Comparison of ENCODE assay signal across 9 cellular contexts in genomic region chr9:98087420-98088354, GRCh38. TPM values are rescaled to one million over a fixed set of nuclear protein-coding genes. Genes with fewer than 3 reads are reported as not detected.
DNase-seq lines count a peak whose midpoint lies in the region; ATAC-seq and TF ChIP-seq lines count a peak whose summit lies in the region.
"Had no signal": no experiment of that assay in that cellular context is flagged by ENCODE, and none has a peak within 500 bp of the region (broad histone marks: within the 10 kb centered on the region; RNA-seq: fewer than 3 reads in every experiment).

No MANE protein-coding gene starts in this region.

- ATAC-seq in WTC11: peak; percentile 70
- peak; percentile 96 for ATAC-seq in foreskin keratinocyte
- no peak for ATAC-seq in HG03457 (IDR thresholded peaks at IDR 0.05; ENCODE audit: unreplicated experiment)
- ATAC-seq in GM21423 (IDR thresholded peaks at IDR 0.05; ENCODE audit: unreplicated experiment): no peak
- no peak for ATAC-seq in HG02763 (IDR thresholded peaks at IDR 0.05; ENCODE audit: unreplicated experiment)

- no peaks in the 10 kb centered on the region for H3K4me1 ChIP-seq in foreskin keratinocyte
- no peaks in the 10 kb centered on the region for H3K4me1 ChIP-seq in rectal smooth muscle tissue (ENCODE audit: control insufficient read depth, insufficient read depth, low read length)

- no peaks in the 10 kb centered on the region for H3K36me3 ChIP-seq in rectal smooth muscle tissue (ENCODE audit: control insufficient read depth, insufficient read depth, low read length)

- peak overlapping the region; percentile 32 for H3K4me3 ChIP-seq in rectal smooth muscle tissue (ENCODE audit: low read length)

- peaks cover 7% of the 10 kb centered on the region; the same call in 1 of the 2 replicates for H3K9me3 Mint-ChIP-seq in WTC11
- H3K9me3 Mint-ChIP-seq in activated T-helper 2 cell treated with anti-CD3 and anti-CD28 coated beads, Interferon-gamma antibody, Interleukin-2, Interleukin-4, amounts not matched to agents 10 μg/mL and 5 μg/mL and 100 μg/mL, durations not matched to agents 14 hours and 24 hours and 36 hours: no peaks in the 10 kb centered on the region
- H3K9me3 Mint-ChIP-seq: nephron had no signal

- H3K4me3 Mint-ChIP-seq in WTC11: peak overlapping the region; percentile 41
- no peak overlapping the region for H3K4me3 Mint-ChIP-seq in activated T-helper 2 cell treated with anti-CD3 and anti-CD28 coated beads, Interferon-gamma antibody, Interleukin-2, Interleukin-4, amounts not matched to agents 10 μg/mL and 5 μg/mL and 100 μg/mL, durations not matched to agents 14 hours and 24 hours and 36 hours (ENCODE audit: low read depth)

- DNase-seq in COLO668 (lab: John Stamatoyannopoulos, UW; ENCODE audit: unreplicated experiment) (peak; percentile 37), WTC11 (ENCODE audit: low spot score) (peak; percentile 72), foreskin keratinocyte (peak; percentile 65 to 71)
- DNase-seq in activated T-helper 2 cell treated with anti-CD3 and anti-CD28 coated beads, Interferon-gamma antibody, Interleukin-2, Interleukin-4, amounts not matched to agents 10 μg/mL and 5 μg/mL and 100 μg/mL, durations not matched to agents 14 hours and 24 hours and 36 hours (ENCODE audit: low spot score): no peak

- CTCF ChIA-PET in WTC11 (lab: Charles Lee): interaction anchor here (1.9 to 2.1 kb wide), 2 partner anchors 31 to 169 kb away, joined by 6 read pairs; partner anchors contain the start of gene TRIM14

- intact Hi-C loops in activated T-helper 2 cell treated with anti-CD3 and anti-CD28 coated beads, Interferon-gamma antibody, Interleukin-2, Interleukin-4, amounts not matched to agents 10 μg/mL and 5 μg/mL and 100 μg/mL, durations not matched to agents 14 hours and 24 hours and 36 hours (cut with micrococcal nuclease): no loop called here

- H3K27me3 ChIP-seq in foreskin keratinocyte (no peaks in the 10 kb centered on the region), rectal smooth muscle tissue (ENCODE audit: control insufficient read depth, insufficient read depth, low read length) (no peaks in the 10 kb centered on the region)

- H3K36me3 Mint-ChIP-seq in WTC11: peaks cover 23% of the 10 kb centered on the region
- H3K36me3 Mint-ChIP-seq in activated T-helper 2 cell treated with anti-CD3 and anti-CD28 coated beads, Interferon-gamma antibody, Interleukin-2, Interleukin-4, amounts not matched to agents 10 μg/mL and 5 μg/mL and 100 μg/mL, durations not matched to agents 14 hours and 24 hours and 36 hours (ENCODE audit: low read depth): peaks cover 71% of the 10 kb centered on the region

- H3K27me3 Mint-ChIP-seq in WTC11 (ENCODE audit: low read depth): peaks cover 23% of the 10 kb centered on the region
- no peaks in the 10 kb centered on the region for H3K27me3 Mint-ChIP-seq in activated T-helper 2 cell treated with anti-CD3 and anti-CD28 coated beads, Interferon-gamma antibody, Interleukin-2, Interleukin-4, amounts not matched to agents 10 μg/mL and 5 μg/mL and 100 μg/mL, durations not matched to agents 14 hours and 24 hours and 36 hours (ENCODE audit: low read depth)

- H3K4me1 Mint-ChIP-seq in WTC11: peaks cover 52% of the 10 kb centered on the region
- H3K4me1 Mint-ChIP-seq in activated T-helper 2 cell treated with anti-CD3 and anti-CD28 coated beads, Interferon-gamma antibody, Interleukin-2, Interleukin-4, amounts not matched to agents 10 μg/mL and 5 μg/mL and 100 μg/mL, durations not matched to agents 14 hours and 24 hours and 36 hours (ENCODE audit: low read depth): peaks cover 19% of the 10 kb centered on the region

- no peak overlapping the region for H3K27ac Mint-ChIP-seq in WTC11
- no peak overlapping the region for H3K27ac Mint-ChIP-seq in activated T-helper 2 cell treated with anti-CD3 and anti-CD28 coated beads, Interferon-gamma antibody, Interleukin-2, Interleukin-4, amounts not matched to agents 10 μg/mL and 5 μg/mL and 100 μg/mL, durations not matched to agents 14 hours and 24 hours and 36 hours

- no peak overlapping the region for H3K27ac ChIP-seq in foreskin keratinocyte
- H3K27ac ChIP-seq in rectal smooth muscle tissue (ENCODE audit: low read depth, low read length): no peak overlapping the region

- TF ChIP-seq CTCF in WTC11 (IDR thresholded peaks at IDR 0.05) (no peak), foreskin keratinocyte (conservative IDR thresholded peaks at IDR 0.05) (peak; percentile 41)

- no peak overlapping the region for H3K9ac ChIP-seq in rectal smooth muscle tissue (ENCODE audit: low read length)

- POLR2A ChIA-PET in WTC11 (lab: Charles Lee): no interaction called here

TF ChIP-seq in WTC11, 78 proteins besides CTCF, POLR2A, EP300 and RAD21 (continues in another document):
- TF ChIP-seq ZNF423 (CRISPR knock-in tag; IDR thresholded peaks at IDR 0.05) (no peak), ZNF281 (CRISPR knock-in tag; IDR thresholded peaks at IDR 0.05) (peak; percentile 47; the same call in 1 of the 2 replicates), ZNF219 (CRISPR knock-in tag; IDR thresholded peaks at IDR 0.05; ENCODE audit: borderline replicate concordance) (peak; percentile 93), FOXK1 (CRISPR knock-in tag; IDR thresholded peaks at IDR 0.05) (peak; percentile 91), NR1H2 (CRISPR knock-in tag; IDR thresholded peaks at IDR 0.05) (0 out of 2 replicates have a peak, but pooled peaks have one; percentile 29), USF1 (CRISPR knock-in tag; IDR thresholded peaks at IDR 0.05) (peak; percentile 75), ZNF232 (CRISPR knock-in tag; IDR thresholded peaks at IDR 0.05) (peak; percentile 93), IRF2 (CRISPR knock-in tag; IDR thresholded peaks at IDR 0.05; ENCODE audit: borderline replicate concordance, low read depth) (peak; percentile 73; the same call in 1 of the 2 replicates), OVOL2 (CRISPR knock-in tag; IDR thresholded peaks at IDR 0.05; ENCODE audit: borderline replicate concordance) (no peak)
- TF ChIP-seq, protein P1, sequence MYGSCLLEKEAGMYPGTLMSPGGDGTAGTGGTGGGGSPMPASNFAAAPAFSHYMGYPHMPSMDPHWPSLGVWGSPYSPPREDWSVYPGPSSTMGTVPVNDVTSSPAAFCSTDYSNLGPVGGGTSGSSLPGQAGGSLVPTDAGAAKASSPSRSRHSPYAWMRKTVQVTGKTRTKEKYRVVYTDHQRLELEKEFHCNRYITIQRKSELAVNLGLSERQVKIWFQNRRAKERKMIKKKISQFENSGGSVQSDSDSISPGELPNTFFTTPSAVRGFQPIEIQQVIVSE (CRISPR knock-in tag; IDR thresholded peaks at IDR 0.05; ENCODE audit: borderline replicate concordance): no peak

RNA-seq across cellular contexts. Expression of gene NANS, which starts 31.2 kb away (rescaled TPM):
- total RNA-seq in WTC11 (2021) (57.9 to 66.7 TPM (median 61.3 TPM) in 3 replicates), foreskin keratinocyte (70.0 and 72.0 TPM in 2 replicates)
- polyA plus RNA-seq in foreskin keratinocyte: 79.3 and 82.3 TPM in 2 replicates
- 63.4 and 64.7 TPM in 2 replicates for total RNA-seq in activated T-helper 2 cell treated with anti-CD3 and anti-CD28 coated beads, Interferon-gamma antibody, Interleukin-2, Interleukin-4, amounts not matched to agents 10 μg/mL and 5 μg/mL and 100 μg/mL, durations not matched to agents 14 hours and 24 hours and 36 hours

RNA-seq across cellular contexts. Expression of gene TRIM14, which starts 31.3 kb away (rescaled TPM):
- total RNA-seq in WTC11 (2021) (11.9 to 18.4 TPM (median 18.2 TPM) in 3 replicates), foreskin keratinocyte (32.1 and 35.0 TPM in 2 replicates)
- polyA plus RNA-seq in foreskin keratinocyte: 19.8 and 20.0 TPM in 2 replicates
- 37.7 and 41.5 TPM in 2 replicates for total RNA-seq in activated T-helper 2 cell treated with anti-CD3 and anti-CD28 coated beads, Interferon-gamma antibody, Interleukin-2, Interleukin-4, amounts not matched to agents 10 μg/mL and 5 μg/mL and 100 μg/mL, durations not matched to agents 14 hours and 24 hours and 36 hours

Comparison
In these comparisons a context has a peak if more than half of its experiments do, and no peak if none do; other contexts are left out.
1. ATAC-seq: peak in WTC11 (single experiment) and foreskin keratinocyte (single experiment); none in HG03457 (single experiment), GM21423 (single experiment) and HG02763 (single experiment).